In the genomic region with DNA sequence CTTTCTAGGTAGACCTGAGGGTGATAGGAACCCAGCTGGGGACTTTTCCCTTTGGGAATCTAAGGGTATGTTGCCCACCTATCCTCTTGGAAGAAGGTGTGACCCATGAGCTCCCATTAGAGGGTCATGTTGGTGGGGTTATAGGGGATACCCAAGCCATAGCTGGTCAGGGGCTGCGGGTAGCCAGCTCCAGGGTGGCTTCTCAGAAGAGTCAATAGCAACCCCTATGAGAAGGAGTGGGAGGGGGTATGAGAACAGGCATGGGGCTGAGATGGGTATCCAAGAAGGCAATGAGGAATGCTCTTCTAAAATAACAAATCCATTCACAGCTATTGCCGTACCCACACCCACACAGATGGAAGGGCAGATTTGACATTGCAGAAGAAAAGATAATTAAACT, we compare ENCODE assay signal across 20 cellular contexts.
"Had no signal": no experiment of that assay in that cellular context is flagged by ENCODE, and none has a peak within 500 bp of the region (broad histone marks: within the 10 kb centered on the region; RNA-seq: fewer than 3 reads in every experiment).

No MANE protein-coding gene starts in this region.

- H3K36me3 Mint-ChIP-seq: memory B cell; natural killer cell treated with Interleukin-12 subunit alpha and Interleukin-12 subunit beta and Interleukin-15 and Interleukin-18, amount 100 ng/mL, for 72 hours; neural progenitor cell; stimulated activated effector memory CD8-positive, alpha-beta T cell treated with anti-CD3 and anti-CD28 coated beads, Interleukin-12 subunit alpha, Interleukin-12 subunit beta, amount 100 ng/mL, for 72 hours had no signal

- H3K27ac Mint-ChIP-seq: dendritic cell treated with granulocyte-macrophage colony-stimulating factor and Interleukin-4, amounts not matched to agents 40 ng/mL and 50 ng/mL, for 4 days; effector memory CD8-positive, alpha-beta T cell; memory B cell; natural killer cell treated with Interleukin-12 subunit alpha and Interleukin-12 subunit beta and Interleukin-15 and Interleukin-18, amount 100 ng/mL, for 72 hours; neural progenitor cell; stimulated activated effector memory CD8-positive, alpha-beta T cell treated with anti-CD3 and anti-CD28 coated beads, Interleukin-12 subunit alpha, Interleukin-12 subunit beta, amount 100 ng/mL, for 72 hours had no signal

- H3K4me3 Mint-ChIP-seq: dendritic cell treated with granulocyte-macrophage colony-stimulating factor and Interleukin-4, amounts not matched to agents 40 ng/mL and 50 ng/mL, for 4 days; effector memory CD8-positive, alpha-beta T cell; memory B cell; natural killer cell treated with Interleukin-12 subunit alpha and Interleukin-12 subunit beta and Interleukin-15 and Interleukin-18, amount 100 ng/mL, for 72 hours; neural progenitor cell; stimulated activated effector memory CD8-positive, alpha-beta T cell treated with anti-CD3 and anti-CD28 coated beads, Interleukin-12 subunit alpha, Interleukin-12 subunit beta, amount 100 ng/mL, for 72 hours; stimulated activated naive CD8-positive, alpha-beta T cell treated with anti-CD3 and anti-CD28 coated beads, Interleukin-15, Interleukin-2, amounts not matched to agents 100 ng/mL and 50 ng/mL, for 24 hours had no signal

- DNase-seq: effector memory CD8-positive, alpha-beta T cell; esophagus squamous epithelium; foreskin fibroblast; glutamatergic neuron; left ventricle myocardium inferior; lower lobe of right lung; midbrain; nucleus accumbens; ovary; sigmoid colon; stimulated activated CD4-positive, alpha-beta T cell treated with anti-CD3 and anti-CD28 coated beads, Interleukin-12 subunit alpha, Interleukin-12 subunit beta, amount 100 ng/mL, for 4 hours; testis; upper lobe of right lung had no signal

- H3K4me1 Mint-ChIP-seq: memory B cell had no signal

- H3K9me3 Mint-ChIP-seq: dendritic cell treated with granulocyte-macrophage colony-stimulating factor and Interleukin-4, amounts not matched to agents 40 ng/mL and 50 ng/mL, for 4 days; effector memory CD8-positive, alpha-beta T cell; memory B cell; natural killer cell treated with Interleukin-12 subunit alpha and Interleukin-12 subunit beta and Interleukin-15 and Interleukin-18, amount 100 ng/mL, for 72 hours; neural progenitor cell; stimulated activated effector memory CD8-positive, alpha-beta T cell treated with anti-CD3 and anti-CD28 coated beads, Interleukin-12 subunit alpha, Interleukin-12 subunit beta, amount 100 ng/mL, for 72 hours; stimulated activated naive CD8-positive, alpha-beta T cell treated with anti-CD3 and anti-CD28 coated beads, Interleukin-15, Interleukin-2, amounts not matched to agents 100 ng/mL and 50 ng/mL, for 24 hours had no signal

- ATAC-seq: effector memory CD8-positive, alpha-beta T cell; gastroesophageal sphincter; lower lobe of right lung; natural killer cell treated with Interleukin-12 subunit alpha and Interleukin-12 subunit beta and Interleukin-15 and Interleukin-18, amount 100 ng/mL, for 72 hours; stimulated activated effector memory CD8-positive, alpha-beta T cell treated with anti-CD3 and anti-CD28 coated beads, Interleukin-12 subunit alpha, Interleukin-12 subunit beta, amount 100 ng/mL, for 72 hours; upper lobe of right lung had no signal
